In the genomic region with DNA sequence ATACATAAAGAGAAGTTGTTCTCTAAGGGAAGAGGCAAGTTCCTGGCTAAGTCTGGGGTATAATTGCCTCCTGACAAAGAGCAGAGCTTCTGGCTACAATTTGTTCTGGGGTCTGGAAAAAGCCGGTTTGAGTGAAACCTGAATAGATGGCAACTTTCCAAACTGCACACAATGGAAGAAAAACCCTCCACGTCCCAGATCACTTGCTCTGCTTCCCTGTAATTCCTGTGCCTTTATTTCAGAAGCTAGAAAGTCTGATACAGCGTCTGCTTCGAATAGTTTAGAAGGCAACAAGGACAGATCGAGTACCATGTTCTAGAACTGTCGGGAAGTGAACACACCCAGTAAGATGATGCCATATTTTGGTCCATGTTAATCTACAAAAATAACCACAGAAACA, we compare ENCODE assay signal across 9 cellular contexts. TPM values are rescaled to one million over a fixed set of nuclear protein-coding genes. Genes with fewer than 3 reads are reported as not detected.
DNase-seq lines count a peak whose midpoint lies in the region; ATAC-seq lines count a peak whose summit lies in the region.
"Had no signal": no experiment of that assay in that cellular context is flagged by ENCODE, and none has a peak within 500 bp of the region (broad histone marks: within the 10 kb centered on the region; RNA-seq: fewer than 3 reads in every experiment).

No MANE protein-coding gene starts in this region.

- peak overlapping the region in 3 of 5 donors; percentile 5 to 60 (median 26) for H3K9ac ChIP-seq in subcutaneous abdominal adipose tissue (ENCODE audit: low read length in 5 of 5)
- H3K9ac ChIP-seq: KMS-11 had no signal

- H3K27ac ChIP-seq in right cardiac atrium (ENCODE audit: low read length) (peak overlapping the region; percentile 26), subcutaneous abdominal adipose tissue (ENCODE audit: low read depth, low read length) (peak overlapping the region; percentile 93)
- H3K27ac ChIP-seq: KMS-11 had no signal

- H3K27ac Mint-ChIP-seq in activated CD4-positive, alpha-beta memory T cell treated with anti-CD3 and anti-CD28 coated beads for 36 hours, result peak overlapping the region; percentile 95

- DNase-seq in NCI-H2081 (lab: John Stamatoyannopoulos, UW) (peak; percentile 13 to 51), NCI-H2081 treated with DMSO at 0.1 percent for 48 hours (lab: John Stamatoyannopoulos, UW) (no peak), right cardiac atrium (no peak), AG20443 (ENCODE audit: low spot score) (no peak)
- no peak for DNase-seq in activated CD4-positive, alpha-beta memory T cell treated with anti-CD3 and anti-CD28 coated beads for 36 hours

- ATAC-seq in right cardiac atrium (peak in 1 of 2 donors; percentile 14), GM19463 (IDR thresholded peaks at IDR 0.05; ENCODE audit: unreplicated experiment) (no peak), GM21786 (IDR thresholded peaks at IDR 0.05; ENCODE audit: unreplicated experiment) (no peak)

- peaks cover 49% of the 10 kb centered on the region for H3K4me1 Mint-ChIP-seq in activated CD4-positive, alpha-beta memory T cell treated with anti-CD3 and anti-CD28 coated beads for 36 hours (ENCODE audit: low read depth)

- intact Hi-C loops in activated CD4-positive, alpha-beta memory T cell treated with anti-CD3 and anti-CD28 coated beads for 36 hours (cut with micrococcal nuclease), result loop anchor here (10.0 kb wide), 1 partner anchor 255 kb away; a partner anchor contains a TSS
- intact Hi-C loops in right cardiac atrium (cut with DNase I), result loop anchor here in 1 of 4 donors (5.0 kb wide), 1 partner anchor 33 kb away; a partner anchor contains a TSS

- peaks cover 0 to 5% (median 0%) of the 10 kb centered on the region in 5 donors for H3K36me3 ChIP-seq in subcutaneous abdominal adipose tissue (ENCODE audit: control insufficient read depth in 5 of 5, insufficient read depth in 5 of 5, low read length in 5 of 5)

- no peaks in the 10 kb centered on the region for H3K27me3 Mint-ChIP-seq in activated CD4-positive, alpha-beta memory T cell treated with anti-CD3 and anti-CD28 coated beads for 36 hours

- H3K4me3 ChIP-seq in right cardiac atrium (ENCODE audit: low read length), result no peak overlapping the region
- no peak overlapping the region for H3K4me3 ChIP-seq in subcutaneous abdominal adipose tissue (ENCODE audit: low read depth in 1 of 5, low read length in 5 of 5)

- 24% methylated on average over 6 of the region's 6 CpGs for WGBS in right cardiac atrium

- H3K9me3 ChIP-seq in right cardiac atrium (ENCODE audit: control insufficient read depth, low read length) (no peaks in the 10 kb centered on the region), subcutaneous abdominal adipose tissue (ENCODE audit: control insufficient read depth in 5 of 5, low read length in 5 of 5) (no peaks in the 10 kb centered on the region)

- peaks cover 39% of the 10 kb centered on the region for H3K36me3 Mint-ChIP-seq in activated CD4-positive, alpha-beta memory T cell treated with anti-CD3 and anti-CD28 coated beads for 36 hours

- POLR2A ChIA-PET in activated CD4-positive, alpha-beta memory T cell treated with anti-CD3 and anti-CD28 coated beads for 36 hours (lab: Charles Lee), result interaction anchor here (0.8 to 5.1 kb wide), 11 partner anchors 8 to 306 kb away, joined by 4 to 128 read pairs (median 14); a partner anchor contains a TSS

- H3K27me3 ChIP-seq in right cardiac atrium (ENCODE audit: control insufficient read depth, insufficient read depth), result no peaks in the 10 kb centered on the region
- H3K27me3 ChIP-seq in subcutaneous abdominal adipose tissue (ENCODE audit: control insufficient read depth in 5 of 5, insufficient read depth in 4 of 5, low read length in 5 of 5), result no peaks in the 10 kb centered on the region

- H3K9me3 Mint-ChIP-seq in activated CD4-positive, alpha-beta memory T cell treated with anti-CD3 and anti-CD28 coated beads for 36 hours, result no peaks in the 10 kb centered on the region

- CTCF ChIA-PET in activated CD4-positive, alpha-beta memory T cell treated with anti-CD3 and anti-CD28 coated beads for 36 hours (lab: Charles Lee), result interaction anchor here (0.8 to 12.1 kb wide), 10 partner anchors 8 to 133 kb away, joined by 3 to 148 read pairs (median 15); a partner anchor contains a TSS

- H3K4me1 ChIP-seq in right cardiac atrium (ENCODE audit: control insufficient read depth, insufficient read depth, low read length) (peaks cover 2% of the 10 kb centered on the region), subcutaneous abdominal adipose tissue (ENCODE audit: control insufficient read depth in 5 of 5, insufficient read depth in 5 of 5, low read length in 5 of 5) (peaks cover 5 to 63% (median 47%) of the 10 kb centered on the region in 5 donors)

- H3K4me3 Mint-ChIP-seq in activated CD4-positive, alpha-beta memory T cell treated with anti-CD3 and anti-CD28 coated beads for 36 hours, result peak overlapping the region; percentile 92

RNA-seq across cellular contexts. Expression of a gene that starts 1.6 kb away (rescaled TPM):
- total RNA-seq in activated CD4-positive, alpha-beta memory T cell treated with anti-CD3 and anti-CD28 coated beads for 36 hours, result 100 to 1,000 TPM; 110 to 111 TPM
- 10 to 100 TPM; 61.0 to 65.5 (median 63.2) TPM for total RNA-seq in right cardiac atrium
- 36.9 TPM for polyA plus RNA-seq in right cardiac atrium

RNA-seq across cellular contexts. Expression of a gene that starts 7.6 kb away (rescaled TPM):
- 10 to 100 TPM; 21.9 to 23.1 TPM for total RNA-seq in activated CD4-positive, alpha-beta memory T cell treated with anti-CD3 and anti-CD28 coated beads for 36 hours
- 1 to 10 TPM; 4.2 to 7.5 (median 6.3) TPM for total RNA-seq in right cardiac atrium
- polyA plus RNA-seq in right cardiac atrium, result 8.1 TPM

RNA-seq across cellular contexts. Expression of a gene that starts 34.5 kb away (rescaled TPM):
- 100 to 1,000 TPM; 111 TPM for total RNA-seq in activated CD4-positive, alpha-beta memory T cell treated with anti-CD3 and anti-CD28 coated beads for 36 hours
- 10 to 100 TPM; 11.3 to 16.3 (median 14.7) TPM for total RNA-seq in right cardiac atrium
- polyA plus RNA-seq in right cardiac atrium, result 9.5 TPM

RNA-seq across cellular contexts. Expression of a gene that starts 36.1 kb away (rescaled TPM):
- total RNA-seq in activated CD4-positive, alpha-beta memory T cell treated with anti-CD3 and anti-CD28 coated beads for 36 hours, result 10 to 100 TPM; 13.2 to 13.5 TPM
- total RNA-seq in right cardiac atrium, result 1 to 10 TPM; 3.0 to 4.0 (median 3.7) TPM
- polyA plus RNA-seq in right cardiac atrium, result 2.6 TPM

RNA-seq across cellular contexts. Expression of a gene that starts 41.1 kb away (rescaled TPM):
- total RNA-seq in activated CD4-positive, alpha-beta memory T cell treated with anti-CD3 and anti-CD28 coated beads for 36 hours, result 100 to 1,000 TPM; 114 to 118 TPM
- 10 to 100 TPM; 32.0 to 70.0 (median 45.0) TPM for total RNA-seq in right cardiac atrium
- 56.5 TPM for polyA plus RNA-seq in right cardiac atrium

Comparison
In these comparisons a context has a peak if more than half of its experiments do, and no peak if none do; other contexts are left out.
1. DNase-seq: peak in NCI-H2081 (2 of 2); none in NCI-H2081 treated with DMSO at 0.1 percent for 48 hours (single experiment), activated CD4-positive, alpha-beta memory T cell treated with anti-CD3 and anti-CD28 coated beads for 36 hours (single experiment), right cardiac atrium (0 of 3) and AG20443 (single experiment).
2. RNA of a gene that starts 34.5 kb away (total RNA-seq): 111 TPM in activated CD4-positive, alpha-beta memory T cell treated with anti-CD3 and anti-CD28 coated beads for 36 hours; 11.3 to 16.3 TPM in right cardiac atrium; every median in the first group is over 4 times any median in the second.